ENCODE assay signal across 1 cellular context in the genomic region with DNA sequence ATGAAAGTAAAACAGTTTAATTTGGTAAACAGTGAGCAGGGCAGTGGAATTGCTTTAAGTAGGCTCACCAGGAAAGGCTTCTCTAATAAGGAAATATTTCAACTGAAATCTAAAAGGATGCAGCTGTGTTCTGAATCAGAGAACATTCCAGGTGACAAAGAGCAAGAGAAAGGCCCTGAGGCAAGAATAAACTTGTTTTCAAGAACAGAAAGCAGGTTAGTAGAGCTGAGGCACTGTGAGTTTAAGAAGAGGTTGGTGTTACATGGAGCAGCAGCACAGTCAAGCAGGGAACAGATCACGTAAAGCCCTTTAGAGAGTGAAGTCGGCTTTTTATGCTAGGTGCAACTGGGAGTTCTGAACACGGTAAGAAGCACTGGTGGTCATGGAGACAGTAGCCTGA.
TF ChIP-seq lines count a peak whose summit lies in the region.

No MANE protein-coding gene starts in this region.

TF ChIP-seq in GM23338, 12 proteins besides CTCF, POLR2A, EP300 and RAD21:
- TF ChIP-seq CREB1 (CRISPR knock-in tag; IDR thresholded peaks at IDR 0.05; ENCODE audit: low read depth) (no peak), ZNF331 (CRISPR knock-in tag; IDR thresholded peaks at IDR 0.05; ENCODE audit: low read depth) (no peak), ZNF114 (CRISPR knock-in tag; IDR thresholded peaks at IDR 0.05) (no peak)
- TF ChIP-seq, protein P1, sequence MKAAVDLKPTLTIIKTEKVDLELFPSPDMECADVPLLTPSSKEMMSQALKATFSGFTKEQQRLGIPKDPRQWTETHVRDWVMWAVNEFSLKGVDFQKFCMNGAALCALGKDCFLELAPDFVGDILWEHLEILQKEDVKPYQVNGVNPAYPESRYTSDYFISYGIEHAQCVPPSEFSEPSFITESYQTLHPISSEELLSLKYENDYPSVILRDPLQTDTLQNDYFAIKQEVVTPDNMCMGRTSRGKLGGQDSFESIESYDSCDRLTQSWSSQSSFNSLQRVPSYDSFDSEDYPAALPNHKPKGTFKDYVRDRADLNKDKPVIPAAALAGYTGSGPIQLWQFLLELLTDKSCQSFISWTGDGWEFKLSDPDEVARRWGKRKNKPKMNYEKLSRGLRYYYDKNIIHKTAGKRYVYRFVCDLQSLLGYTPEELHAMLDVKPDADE (IDR thresholded peaks at IDR 0.05) = no peak
TF ChIP-seq in GM23338: peak in this region for 0.
